ENCODE assay signal across 8 cellular contexts in the genomic region with DNA sequence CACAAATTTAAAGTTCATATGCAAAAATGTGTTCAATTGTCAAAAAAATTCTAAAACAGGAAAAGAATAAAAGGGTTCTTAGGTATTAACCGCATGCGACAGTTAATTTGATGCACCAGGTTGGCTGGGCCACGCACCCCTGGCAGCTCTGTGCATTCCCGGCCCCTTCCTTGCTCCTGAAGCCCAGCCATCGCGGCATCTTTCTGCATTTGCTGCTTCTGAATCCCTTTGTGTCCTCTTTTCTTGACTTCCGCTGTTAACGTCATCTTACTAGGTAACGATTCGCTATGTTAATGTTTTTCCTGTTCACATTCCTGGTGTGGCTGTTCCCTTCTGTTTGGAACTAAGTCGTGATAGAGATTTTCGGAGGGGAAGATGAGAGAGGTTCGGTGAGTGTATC. TPM values are rescaled to one million over a fixed set of nuclear protein-coding genes. Genes with fewer than 3 reads are reported as not detected.
DNase-seq lines count a peak whose midpoint lies in the region; ATAC-seq and TF ChIP-seq lines count a peak whose summit lies in the region.
"Had no signal": no experiment of that assay in that cellular context is flagged by ENCODE, and none has a peak within 500 bp of the region (broad histone marks: within the 10 kb centered on the region; RNA-seq: fewer than 3 reads in every experiment).

No MANE protein-coding gene starts in this region.

- H3K27me3 ChIP-seq in SK-N-SH (ENCODE audit: insufficient read depth) (no peaks in the 10 kb centered on the region), stomach smooth muscle (ENCODE audit: control insufficient read depth in 1 of 2, insufficient read depth in 2 of 2, low read length in 2 of 2) (peaks cover 13 to 32% of the 10 kb centered on the region in 2 donors)

- no peak for ATAC-seq in SK-N-SH treated with all-trans-retinoic acid at 6 μM for 48 hours

- H3K4me1 ChIP-seq in SK-N-SH (ENCODE audit: control insufficient read depth in 1 of 2, insufficient read depth in 2 of 2, low read depth in 1 of 2, low read length in 1 of 2) (peaks cover 0 to 6% of the 10 kb centered on the region in 2 experiments; a peak in 1 of 4 replicates), stomach smooth muscle (ENCODE audit: control insufficient read depth, insufficient read depth, low read length) (no peaks in the 10 kb centered on the region)

- H3K27ac ChIP-seq in SK-N-SH (ENCODE audit: low read depth in 2 of 2, low read length in 1 of 2) (no peak overlapping the region), stomach smooth muscle (ENCODE audit: low read length) (peak overlapping the region; percentile 18)

- peaks cover 2% of the 10 kb centered on the region for H3K27me3 Mint-ChIP-seq in endothelial cell (ENCODE audit: unreplicated experiment)

- POLR2A ChIA-PET in SK-N-SH (lab: Yijun Ruan, JAX) = no interaction called here

- no peaks in the 10 kb centered on the region for H3K36me3 ChIP-seq in SK-N-SH (replicated peaks in 1 of 2; ENCODE audit: control insufficient read depth in 1 of 2, insufficient read depth in 2 of 2, low read length in 1 of 2)
- H3K36me3 ChIP-seq in stomach smooth muscle (ENCODE audit: control insufficient read depth in 2 of 2, insufficient read depth in 2 of 2, low read length in 2 of 2) = no peaks in the 10 kb centered on the region

- no peaks in the 10 kb centered on the region for H3K9me3 Mint-ChIP-seq in endothelial cell (ENCODE audit: unreplicated experiment)

- peaks cover 7% of the 10 kb centered on the region for H3F3A ChIP-seq in SK-N-SH (replicated peaks; ENCODE audit: insufficient read depth)

- peaks cover 11% of the 10 kb centered on the region for H3K4me1 Mint-ChIP-seq in endothelial cell (ENCODE audit: unreplicated experiment)

- no peak for TF ChIP-seq EP300 in SK-N-SH (IDR thresholded peaks at IDR 0.05; ENCODE audit: borderline replicate concordance in 1 of 2, low read depth in 1 of 2, low read length in 1 of 2)

- no peaks in the 10 kb centered on the region for H3K79me2 ChIP-seq in SK-N-SH (ENCODE audit: insufficient read depth)

- H3K4me3 Mint-ChIP-seq in endothelial cell (ENCODE audit: unreplicated experiment) = no peak overlapping the region

- no peak for TF ChIP-seq RAD21 in SK-N-SH (IDR thresholded peaks at IDR 0.05; ENCODE audit: low read length)

- no peaks in the 10 kb centered on the region for H3K9me2 ChIP-seq in SK-N-SH

- no peak overlapping the region for H2AFZ ChIP-seq in SK-N-SH (ENCODE audit: low read depth)

- H3K4me3 ChIP-seq in SK-N-SH (ENCODE audit: low read depth in 2 of 2, low read length in 1 of 2) (no peak overlapping the region), stomach smooth muscle (ENCODE audit: low read length in 2 of 2) (no peak overlapping the region)

- H3K9ac ChIP-seq in SK-N-SH = no peak overlapping the region
- H3K9ac ChIP-seq in stomach smooth muscle (ENCODE audit: low read length in 2 of 2) = no peak overlapping the region

- DNase-seq in SK-N-SH (peak; percentile 13), endothelial cell (ENCODE audit: low spot score) (no peak), NCI-H2196 treated with DMSO at 0.1 percent for 48 hours (lab: John Stamatoyannopoulos, UW; ENCODE audit: unreplicated experiment) (no peak), dedifferentiated amniotic fluid mesenchymal stem cell (ENCODE audit: extremely low spot score) (no peak)
- DNase-seq: KBM-7 had no signal

- no peak overlapping the region for H3K4me2 ChIP-seq in SK-N-SH

- H3K36me3 Mint-ChIP-seq in endothelial cell (ENCODE audit: low read depth, unreplicated experiment) = no peaks in the 10 kb centered on the region

- peak overlapping the region; percentile 44 for H3K27ac Mint-ChIP-seq in endothelial cell (ENCODE audit: unreplicated experiment)

- H4K20me1 ChIP-seq in SK-N-SH (ENCODE audit: insufficient read depth) = no peaks in the 10 kb centered on the region

- H3K9me3 ChIP-seq in SK-N-SH (no peaks in the 10 kb centered on the region), stomach smooth muscle (ENCODE audit: control insufficient read depth in 2 of 2, low read length in 2 of 2) (no peaks in the 10 kb centered on the region)

- 97% methylated on average over 13 of the region's 13 CpGs for WGBS in SK-N-SH (ENCODE audit: low lambda C conversion rate)

- TF ChIP-seq CTCF in SK-N-SH (IDR thresholded peaks at IDR 0.05) = no peak
- TF ChIP-seq CTCF in endothelial cell (IDR thresholded peaks at IDR 0.05; ENCODE audit: unreplicated experiment) = no peak

- CTCF ChIA-PET in SK-N-SH (lab: Yijun Ruan, JAX) = interaction anchor here (0.9 to 1.4 kb wide), 3 partner anchors 9 to 39 kb away, joined by 3 to 7 read pairs (median 3); a partner anchor contains a TSS

TF ChIP-seq in SK-N-SH, 30 proteins besides CTCF, POLR2A, EP300 and RAD21:
- TF ChIP-seq MXI1 (IDR thresholded peaks at IDR 0.05; ENCODE audit: low read depth, low read length) (no peak), RXRA (IDR thresholded peaks at IDR 0.05; ENCODE audit: borderline replicate concordance, low read depth) (no peak), TEAD4 (IDR thresholded peaks at IDR 0.05; ENCODE audit: borderline replicate concordance, insufficient read depth) (no peak), SMC3 (IDR thresholded peaks at IDR 0.05; ENCODE audit: low read depth, low read length) (no peak), GATA2 (CRISPR knock-in tag; IDR thresholded peaks at IDR 0.05) (no peak), CHD2 (IDR thresholded peaks at IDR 0.05; ENCODE audit: low read length, partially characterized antibody) (no peak), FOSL2 (IDR thresholded peaks at IDR 0.05; ENCODE audit: borderline replicate concordance, low read depth) (no peak), MEF2A (IDR thresholded peaks at IDR 0.05; ENCODE audit: borderline replicate concordance, low read depth) (no peak), FOXJ3 (CRISPR knock-in tag; IDR thresholded peaks at IDR 0.05) (no peak), NFIC (IDR thresholded peaks at IDR 0.05; ENCODE audit: borderline replicate concordance) (no peak), TCF12 (IDR thresholded peaks at IDR 0.05) (no peak)

TF ChIP-seq in SK-N-SH treated with all-trans-retinoic acid at 6 μM for 48 hours, 23 proteins besides CTCF, POLR2A, EP300 and RAD21 (continues in another document):
- TF ChIP-seq SNAI2 (CRISPR knock-in tag; IDR thresholded peaks at IDR 0.05) = no peak
- TF ChIP-seq, protein P1, sequence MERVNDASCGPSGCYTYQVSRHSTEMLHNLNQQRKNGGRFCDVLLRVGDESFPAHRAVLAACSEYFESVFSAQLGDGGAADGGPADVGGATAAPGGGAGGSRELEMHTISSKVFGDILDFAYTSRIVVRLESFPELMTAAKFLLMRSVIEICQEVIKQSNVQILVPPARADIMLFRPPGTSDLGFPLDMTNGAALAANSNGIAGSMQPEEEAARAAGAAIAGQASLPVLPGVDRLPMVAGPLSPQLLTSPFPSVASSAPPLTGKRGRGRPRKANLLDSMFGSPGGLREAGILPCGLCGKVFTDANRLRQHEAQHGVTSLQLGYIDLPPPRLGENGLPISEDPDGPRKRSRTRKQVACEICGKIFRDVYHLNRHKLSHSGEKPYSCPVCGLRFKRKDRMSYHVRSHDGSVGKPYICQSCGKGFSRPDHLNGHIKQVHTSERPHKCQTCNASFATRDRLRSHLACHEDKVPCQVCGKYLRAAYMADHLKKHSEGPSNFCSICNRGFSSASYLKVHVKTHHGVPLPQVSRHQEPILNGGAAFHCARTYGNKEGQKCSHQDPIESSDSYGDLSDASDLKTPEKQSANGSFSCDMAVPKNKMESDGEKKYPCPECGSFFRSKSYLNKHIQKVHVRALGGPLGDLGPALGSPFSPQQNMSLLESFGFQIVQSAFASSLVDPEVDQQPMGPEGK (CRISPR knock-in tag; IDR thresholded peaks at IDR 0.05; ENCODE audit: borderline replicate concordance) = no peak
- no peak for TF ChIP-seq ZNF70 (CRISPR knock-in tag; IDR thresholded peaks at IDR 0.05)
- TF ChIP-seq, protein P2, sequence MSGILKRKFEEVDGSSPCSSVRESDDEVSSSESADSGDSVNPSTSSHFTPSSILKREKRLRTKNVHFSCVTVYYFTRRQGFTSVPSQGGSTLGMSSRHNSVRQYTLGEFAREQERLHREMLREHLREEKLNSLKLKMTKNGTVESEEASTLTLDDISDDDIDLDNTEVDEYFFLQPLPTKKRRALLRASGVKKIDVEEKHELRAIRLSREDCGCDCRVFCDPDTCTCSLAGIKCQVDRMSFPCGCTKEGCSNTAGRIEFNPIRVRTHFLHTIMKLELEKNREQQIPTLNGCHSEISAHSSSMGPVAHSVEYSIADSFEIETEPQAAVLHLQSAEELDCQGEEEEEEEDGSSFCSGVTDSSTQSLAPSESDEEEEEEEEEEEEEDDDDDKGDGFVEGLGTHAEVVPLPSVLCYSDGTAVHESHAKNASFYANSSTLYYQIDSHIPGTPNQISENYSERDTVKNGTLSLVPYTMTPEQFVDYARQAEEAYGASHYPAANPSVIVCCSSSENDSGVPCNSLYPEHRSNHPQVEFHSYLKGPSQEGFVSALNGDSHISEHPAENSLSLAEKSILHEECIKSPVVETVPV (CRISPR knock-in tag; IDR thresholded peaks at IDR 0.05) = no peak
- TF ChIP-seq PPARA (CRISPR knock-in tag; IDR thresholded peaks at IDR 0.05; ENCODE audit: borderline replicate concordance) = no peak
- no peak for TF ChIP-seq ISL1 (CRISPR knock-in tag; IDR thresholded peaks at IDR 0.05)
- TF ChIP-seq RARB (CRISPR knock-in tag; IDR thresholded peaks at IDR 0.05) = no peak

RNA-seq across cellular contexts. Expression of a gene that starts 7.9 kb away (rescaled TPM):
- polyA plus RNA-seq in SK-N-SH (2012; rRNA removed) = 0.03 and 0.07 TPM in 2 replicates
- polyA plus RNA-seq in SK-N-SH (2012; cell fraction: cytosol; rRNA removed) = 0.01 and 0.03 TPM in 2 replicates
- polyA plus RNA-seq in SK-N-SH (2012; cell fraction: nucleus; rRNA removed) = 0.37 and 0.38 TPM in 2 replicates
- total RNA-seq in endothelial cell (ENCODE audit: unreplicated experiment) = not detected

RNA-seq across cellular contexts. Expression of a gene that starts 8.0 kb away (rescaled TPM):
- polyA plus RNA-seq in SK-N-SH (2012; rRNA removed) = 1.1 and 1.7 TPM in 2 replicates
- 0.45 and 0.62 TPM in 2 replicates for polyA plus RNA-seq in SK-N-SH (2012; cell fraction: cytosol; rRNA removed)
- polyA plus RNA-seq in SK-N-SH (2012; cell fraction: nucleus; rRNA removed) = 5.0 and 11.0 TPM in 2 replicates
- total RNA-seq in endothelial cell (ENCODE audit: unreplicated experiment) = 6.3 TPM

RNA-seq across cellular contexts. Expression of a gene that starts 12.4 kb away (rescaled TPM):
- 3.2 and 4.0 TPM in 2 replicates for polyA plus RNA-seq in SK-N-SH (2012; rRNA removed)
- 0.82 and 1.5 TPM in 2 replicates for polyA plus RNA-seq in SK-N-SH (2012; cell fraction: cytosol; rRNA removed)
- 2.6 and 2.9 TPM in 2 replicates for polyA plus RNA-seq in SK-N-SH (2012; cell fraction: nucleus; rRNA removed)
- total RNA-seq in endothelial cell (ENCODE audit: unreplicated experiment) = 1.1 TPM

RNA-seq across cellular contexts. Expression of a gene that starts 25.0 kb away (rescaled TPM):
- polyA plus RNA-seq in SK-N-SH (2012; rRNA removed) = 2.1 and 3.6 TPM in 2 replicates
- 4.5 and 6.4 TPM in 2 replicates for polyA plus RNA-seq in SK-N-SH (2012; cell fraction: cytosol; rRNA removed)
- polyA plus RNA-seq in SK-N-SH (2012; cell fraction: nucleus; rRNA removed) = 0.91 and 1.9 TPM in 2 replicates
- not detected for total RNA-seq in endothelial cell (ENCODE audit: unreplicated experiment)
- total RNA-seq: mucosa of gallbladder had no signal

RNA-seq across cellular contexts. Expression of a gene that starts 29.7 kb away (rescaled TPM):
- 21.1 and 22.4 TPM in 2 replicates for polyA plus RNA-seq in SK-N-SH (2012; rRNA removed)
- 8.0 and 12.9 TPM in 2 replicates for polyA plus RNA-seq in SK-N-SH (2012; cell fraction: cytosol; rRNA removed)
- polyA plus RNA-seq in SK-N-SH (2012; cell fraction: nucleus; rRNA removed) = 54.6 and 65.2 TPM in 2 replicates
- 40.9 TPM for total RNA-seq in endothelial cell (ENCODE audit: unreplicated experiment)
